ENCODE assay signal across 10 cellular contexts in genomic region chr14:61563162-61563511, GRCh38.
DNase-seq lines count a peak whose midpoint lies in the region; ATAC-seq and TF ChIP-seq lines count a peak whose summit lies in the region.
"Had no signal": no experiment of that assay in that cellular context is flagged by ENCODE, and none has a peak within 500 bp of the region (broad histone marks: within the 10 kb centered on the region; RNA-seq: fewer than 3 reads in every experiment).

No MANE protein-coding gene starts in this region.

- no peak for ATAC-seq in CD4-positive, alpha-beta T cell (ENCODE audit: poor library complexity)
- ATAC-seq in omental fat pad (ENCODE audit: low FRiP score) (no peak), HG02610 (IDR thresholded peaks at IDR 0.05; ENCODE audit: unreplicated experiment) (no peak)

- peaks cover 12% of the 10 kb centered on the region for H3K4me1 Mint-ChIP-seq in CD4-positive, alpha-beta T cell (ENCODE audit: low read depth)

- POLR2A ChIA-PET in CD4-positive, alpha-beta T cell (lab: Charles Lee), result interaction anchor here (1.0 to 1.1 kb wide), 2 partner anchors 10 to 107 kb away, joined by 3 to 4 read pairs; no protein-coding TSS in a partner anchor

- H3K36me3 Mint-ChIP-seq in CD4-positive, alpha-beta T cell (ENCODE audit: low read depth), result no peaks in the 10 kb centered on the region

- H3K4me1 ChIP-seq in uterus, result no peaks in the 10 kb centered on the region

- no peak overlapping the region for H3K27ac ChIP-seq in CD4-positive, alpha-beta T cell (ENCODE audit: low read depth, low read length)
- H3K27ac ChIP-seq in brain microvascular endothelial cell (peak overlapping the region; percentile 98), uterus (no peak overlapping the region)

- H3K4me3 Mint-ChIP-seq in CD4-positive, alpha-beta T cell, result no peak overlapping the region

- H3K4me3 ChIP-seq in brain microvascular endothelial cell (ENCODE audit: low read depth, low read length), result no peak overlapping the region
- H3K4me3 ChIP-seq in uterus, result no peak overlapping the region

- intact Hi-C loops in CD4-positive, alpha-beta T cell (cut with DNase I, micrococcal nuclease), result no loop called here
- intact Hi-C loops in uterus (cut with DNase I; ENCODE audit: low total_unique reads), result no loop called here

- no peak for TF ChIP-seq POLR2A in uterus (IDR thresholded peaks at IDR 0.05)

- H3K9me3 Mint-ChIP-seq in CD4-positive, alpha-beta T cell, result no peaks in the 10 kb centered on the region

- H3K27me3 Mint-ChIP-seq in CD4-positive, alpha-beta T cell, result no peaks in the 10 kb centered on the region

- no peaks in the 10 kb centered on the region for H3K9me3 ChIP-seq in CD4-positive, alpha-beta T cell (ENCODE audit: control insufficient read depth, low read length)
- no peaks in the 10 kb centered on the region for H3K9me3 ChIP-seq in uterus

- no peaks in the 10 kb centered on the region for H3K36me3 ChIP-seq in brain microvascular endothelial cell (replicated peaks)
- no peaks in the 10 kb centered on the region for H3K36me3 ChIP-seq in uterus

- in situ Hi-C loops in brain microvascular endothelial cell (cut with HindIII; ENCODE audit: low pct_ligation_motif_present, low sequenced_read_pairs), result loop anchor here (25.0 kb wide), 1 partner anchor 149 kb away; no protein-coding TSS in a partner anchor

- no peak for TF ChIP-seq CTCF in CD4-positive, alpha-beta T cell (IDR thresholded peaks at IDR 0.05)
- TF ChIP-seq CTCF in brain microvascular endothelial cell (IDR thresholded peaks at IDR 0.05; ENCODE audit: low read depth, low read length, missing control alignments) (no peak), omental fat pad (IDR thresholded peaks at IDR 0.05) (no peak), uterus (IDR thresholded peaks at IDR 0.05) (no peak), GM10266 (IDR thresholded peaks at IDR 0.05; ENCODE audit: control insufficient read depth, insufficient read depth, low read depth, missing control alignments) (no peak)

- peak overlapping the region; percentile 3 for H3K27ac Mint-ChIP-seq in CD4-positive, alpha-beta T cell

- no peak for DNase-seq in CD4-positive, alpha-beta T cell
- DNase-seq in NCI-H2107 treated with DMSO at 0.1 percent for 48 hours (lab: John Stamatoyannopoulos, UW; ENCODE audit: unreplicated experiment), result peak; percentile 93
- no peak for DNase-seq in brain microvascular endothelial cell
- DNase-seq in omental fat pad (ENCODE audit: low spot score), result peak; percentile 25
- DNase-seq in uterus, result no peak
- no peak for DNase-seq in stimulated activated CD4-positive, alpha-beta T cell treated with anti-CD3 and anti-CD28 coated beads, Interleukin-15, amount 100 ng/mL, for 24 hours
- DNase-seq in GM10266 (ENCODE audit: extremely low spot score), result no peak
- DNase-seq: GOT3, hypothalamus had no signal

- CTCF ChIA-PET in CD4-positive, alpha-beta T cell (lab: Charles Lee), result interaction anchor here (1.1 kb wide), 1 partner anchor 10 kb away, joined by 3 read pairs; no protein-coding TSS in a partner anchor

- no peaks in the 10 kb centered on the region for H3K27me3 ChIP-seq in CD4-positive, alpha-beta T cell (ENCODE audit: control insufficient read depth, insufficient read depth, low read length)
- no peaks in the 10 kb centered on the region for H3K27me3 ChIP-seq in brain microvascular endothelial cell (replicated peaks)
- no peaks in the 10 kb centered on the region for H3K27me3 ChIP-seq in uterus

Comparison
In these comparisons a context has a peak if more than half of its experiments do, and no peak if none do; other contexts are left out.
1. DNase-seq: peak in NCI-H2107 treated with DMSO at 0.1 percent for 48 hours (single experiment) and omental fat pad (single experiment); none in CD4-positive, alpha-beta T cell (0 of 10), brain microvascular endothelial cell (single experiment), uterus (0 of 2), stimulated activated CD4-positive, alpha-beta T cell treated with anti-CD3 and anti-CD28 coated beads, Interleukin-15, amount 100 ng/mL, for 24 hours (single experiment) and GM10266 (single experiment).